In genomic region chr7:102474116-102474515, GRCh38 we compare ENCODE assay signal across 8 cellular contexts. TPM values are rescaled to one million over a fixed set of nuclear protein-coding genes. Genes with fewer than 3 reads are reported as not detected.
DNase-seq lines count a peak whose midpoint lies in the region; ATAC-seq, FAIRE-seq and TF ChIP-seq lines count a peak whose summit lies in the region.
"Not testable (repeated sequence)": the region's sequence is repeated elsewhere in the genome, so short reads cannot be mapped to it uniquely, and the experiment has no call there.
"Had no signal": no experiment of that assay in that cellular context is flagged by ENCODE, and none has a peak within 500 bp of the region (broad histone marks: within the 10 kb centered on the region; RNA-seq: fewer than 3 reads in every experiment).

No MANE protein-coding gene starts in this region.

- TF ChIP-seq CTCF in lower lobe of right lung (IDR thresholded peaks at IDR 0.05); pancreas (IDR thresholded peaks at IDR 0.05): not testable (repeated sequence)

- peaks cover 54% of the 10 kb centered on the region for H3K36me3 ChIP-seq in BLaER1
- H3K36me3 ChIP-seq in lower lobe of right lung: peaks cover 50% of the 10 kb centered on the region
- not testable (repeated sequence) for H3K36me3 ChIP-seq in pancreas

- DNase-seq in activated CD8-positive, alpha-beta memory T cell treated with anti-CD3 and anti-CD28 coated beads, Interleukin-2, amount 10 ng/mL, durations not matched to agents 7 days and 5 days: peak; percentile 25
- DNase-seq in right cardiac atrium (peak; percentile 1 to 22 (median 7)), lower lobe of right lung (peak; percentile 10), pancreas (peak in 4 of 6 donors; percentile 5 to 25 (median 18))
- DNase-seq in stimulated activated CD4-positive, alpha-beta T cell treated with anti-CD3 and anti-CD28 coated beads, Interleukin-4, amount 100 ng/mL, for 24 hours: peak; percentile 2

- intact Hi-C loops in right cardiac atrium (cut with DNase I); lower lobe of right lung (cut with DNase I); pancreas (cut with DNase I): not testable (repeated sequence)

- not testable (repeated sequence) for H3K9ac ChIP-seq in BLaER1

- not testable (repeated sequence) for H3K9me3 Mint-ChIP-seq in activated CD8-positive, alpha-beta memory T cell treated with anti-CD3 and anti-CD28 coated beads, Interleukin-2, amount 10 ng/mL, durations not matched to agents 7 days and 5 days (ENCODE audit: low read depth)

- H3K4me3 Mint-ChIP-seq in activated CD8-positive, alpha-beta memory T cell treated with anti-CD3 and anti-CD28 coated beads, Interleukin-2, amount 10 ng/mL, durations not matched to agents 7 days and 5 days: not testable (repeated sequence)

- H3K4me1 ChIP-seq in BLaER1: peaks cover 20% of the 10 kb centered on the region
- H3K4me1 ChIP-seq in right cardiac atrium (ENCODE audit: control insufficient read depth, insufficient read depth, low read length); lower lobe of right lung; pancreas: not testable (repeated sequence)

- H3K27me3 ChIP-seq in BLaER1; right cardiac atrium (ENCODE audit: control insufficient read depth, insufficient read depth); lower lobe of right lung (ENCODE audit: low read depth); pancreas: not testable (repeated sequence)

- peak overlapping the region; percentile 18; the same call in 1 of the 2 replicates for H3K4me2 ChIP-seq in BLaER1

- ATAC-seq in activated CD8-positive, alpha-beta memory T cell treated with anti-CD3 and anti-CD28 coated beads, Interleukin-2, amount 10 ng/mL, durations not matched to agents 7 days and 5 days; right cardiac atrium; lower lobe of right lung; pancreas: not testable (repeated sequence)

- H3K27ac Mint-ChIP-seq in activated CD8-positive, alpha-beta memory T cell treated with anti-CD3 and anti-CD28 coated beads, Interleukin-2, amount 10 ng/mL, durations not matched to agents 7 days and 5 days: not testable (repeated sequence)

- peaks cover 26% of the 10 kb centered on the region for H4K20me1 ChIP-seq in BLaER1

- H3K36me3 Mint-ChIP-seq in activated CD8-positive, alpha-beta memory T cell treated with anti-CD3 and anti-CD28 coated beads, Interleukin-2, amount 10 ng/mL, durations not matched to agents 7 days and 5 days: not testable (repeated sequence)

- not testable (repeated sequence) for H3K27me3 Mint-ChIP-seq in activated CD8-positive, alpha-beta memory T cell treated with anti-CD3 and anti-CD28 coated beads, Interleukin-2, amount 10 ng/mL, durations not matched to agents 7 days and 5 days

- FAIRE-seq in pancreas (lab: Jason Lieb, UNC): not testable (repeated sequence)

- H3K9me3 ChIP-seq in BLaER1; right cardiac atrium (ENCODE audit: control insufficient read depth, low read length); lower lobe of right lung; pancreas: not testable (repeated sequence)

- not testable (repeated sequence) for H3K4me3 ChIP-seq in BLaER1; right cardiac atrium (ENCODE audit: low read length); lower lobe of right lung; pancreas

- WGBS in right cardiac atrium: 83% methylated on average over 9 of the region's 14 CpGs
- WGBS in pancreas, 2 donors: 83 to 100% methylated on average over 1 to 11 of the region's 14 CpGs

- not testable (repeated sequence) for H3K4me1 Mint-ChIP-seq in activated CD8-positive, alpha-beta memory T cell treated with anti-CD3 and anti-CD28 coated beads, Interleukin-2, amount 10 ng/mL, durations not matched to agents 7 days and 5 days

- H3K27ac ChIP-seq in BLaER1; right cardiac atrium (ENCODE audit: low read length); lower lobe of right lung; pancreas: not testable (repeated sequence)
- peak overlapping the region; percentile 19 for H3K27ac ChIP-seq in cingulate gyrus (ENCODE audit: low read depth, low read length)

- CTCF ChIA-PET in activated CD8-positive, alpha-beta memory T cell treated with anti-CD3 and anti-CD28 coated beads, Interleukin-2, amount 10 ng/mL, durations not matched to agents 7 days and 5 days (lab: Charles Lee): not testable (repeated sequence)

RNA-seq across cellular contexts. Expression of gene POLR2J, which starts 4.6 kb away (rescaled TPM):
- 10 to 100 TPM; 52.9 to 56.7 TPM for total RNA-seq in activated CD8-positive, alpha-beta memory T cell treated with anti-CD3 and anti-CD28 coated beads, Interleukin-2, amount 10 ng/mL, durations not matched to agents 7 days and 5 days
- total RNA-seq in right cardiac atrium (10 to 100 TPM; 51.0 to 63.0 (median 58.8) TPM), lower lobe of right lung (37.9 TPM), pancreas (10 to 100 TPM; 16.5 to 20.6 (median 17.7) TPM)
- polyA plus RNA-seq in right cardiac atrium (176 TPM), pancreas (10 to 100 TPM; 56.3 to 59.8 TPM)

RNA-seq across cellular contexts. Expression of gene LRWD1, which starts 9.3 kb away (rescaled TPM):
- total RNA-seq in activated CD8-positive, alpha-beta memory T cell treated with anti-CD3 and anti-CD28 coated beads, Interleukin-2, amount 10 ng/mL, durations not matched to agents 7 days and 5 days: 10 to 100 TPM; 20.6 to 24.0 TPM
- total RNA-seq in right cardiac atrium (10 to 100 TPM in 3 of 4 donors, 1 to 10 TPM in 1; 9.7 to 14.2 (median 11.0) TPM), lower lobe of right lung (19.2 TPM), pancreas (1 to 10 TPM; 5.1 to 9.3 (median 7.6) TPM)
- polyA plus RNA-seq in right cardiac atrium (8.5 TPM), pancreas (10 to 100 TPM; 12.3 to 18.4 TPM)

RNA-seq across cellular contexts. Expression of gene ALKBH4, which starts 9.5 kb away (rescaled TPM):
- total RNA-seq in activated CD8-positive, alpha-beta memory T cell treated with anti-CD3 and anti-CD28 coated beads, Interleukin-2, amount 10 ng/mL, durations not matched to agents 7 days and 5 days: 10 to 100 TPM; 11.2 to 14.6 TPM
- total RNA-seq in right cardiac atrium (1 to 10 TPM; 7.6 to 9.2 (median 8.3) TPM), lower lobe of right lung (10.6 TPM), pancreas (1 to 10 TPM; 3.5 to 6.9 (median 5.3) TPM)
- polyA plus RNA-seq in right cardiac atrium (7.3 TPM), pancreas (1 to 10 TPM; 7.3 to 9.3 TPM)

RNA-seq across cellular contexts. Expression of gene ORAI2, which starts 40.7 kb away (rescaled TPM):
- 10 to 100 TPM; 58.1 to 73.7 TPM for total RNA-seq in activated CD8-positive, alpha-beta memory T cell treated with anti-CD3 and anti-CD28 coated beads, Interleukin-2, amount 10 ng/mL, durations not matched to agents 7 days and 5 days
- total RNA-seq in right cardiac atrium (1 to 10 TPM; 3.6 to 7.4 (median 4.8) TPM), lower lobe of right lung (29.7 TPM), pancreas (10 to 100 TPM in 2 of 6 donors, 1 to 10 TPM in 4; 4.8 to 13.5 (median 7.1) TPM)
- polyA plus RNA-seq in right cardiac atrium (2.9 TPM), pancreas (1 to 10 TPM; 4.1 to 8.6 TPM)

RNA-seq across cellular contexts. Expression of gene RASA4B, which starts 43.5 kb away (rescaled TPM):
- 10 to 100 TPM; 14.8 to 16.7 TPM for total RNA-seq in activated CD8-positive, alpha-beta memory T cell treated with anti-CD3 and anti-CD28 coated beads, Interleukin-2, amount 10 ng/mL, durations not matched to agents 7 days and 5 days
- 10 to 100 TPM in 2 of 4 donors, 1 to 10 TPM in 2; 3.8 to 12.8 (median 9.4) TPM for total RNA-seq in right cardiac atrium
- 5.8 TPM for polyA plus RNA-seq in right cardiac atrium
- 22.6 TPM for total RNA-seq in lower lobe of right lung
- 10 to 100 TPM in 2 of 6 donors, 1 to 10 TPM in 4; 7.8 to 12.9 (median 8.4) TPM for total RNA-seq in pancreas
- 10 to 100 TPM; 39.2 to 93.4 TPM for polyA plus RNA-seq in pancreas
- total RNA-seq: Daoy had no signal
